ENCODE assay signal across 1 cellular context in the genomic region with DNA sequence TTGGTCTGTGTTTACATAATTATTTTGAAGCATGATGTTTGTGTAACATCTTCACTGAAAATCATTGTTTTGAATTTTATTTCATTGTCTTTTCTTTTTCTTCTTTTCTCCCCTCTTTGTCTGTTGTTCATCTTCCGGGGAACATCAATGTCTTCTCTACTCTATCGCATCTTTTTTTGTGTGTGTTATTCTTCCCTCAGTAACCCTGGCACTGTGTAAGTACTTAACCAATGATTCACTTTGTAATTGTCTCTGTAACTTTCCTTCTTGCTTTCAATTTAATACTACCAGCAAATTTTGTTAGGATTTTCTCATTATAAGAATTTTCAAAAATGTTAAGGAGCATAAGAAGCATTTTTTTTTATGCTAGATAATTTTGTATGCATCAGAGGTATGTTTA.
TF ChIP-seq lines count a peak whose summit lies in the region.

No MANE protein-coding gene starts in this region.

TF ChIP-seq in endothelial cell of umbilical vein, 7 proteins besides CTCF, POLR2A, EP300 and RAD21 (continued from another document):
- TF ChIP-seq MAX (IDR thresholded peaks at IDR 0.05; ENCODE audit: insufficient read depth, insufficient read length) = no peak
